Comparison of ENCODE assay signal across 15 cellular contexts in the genomic region with DNA sequence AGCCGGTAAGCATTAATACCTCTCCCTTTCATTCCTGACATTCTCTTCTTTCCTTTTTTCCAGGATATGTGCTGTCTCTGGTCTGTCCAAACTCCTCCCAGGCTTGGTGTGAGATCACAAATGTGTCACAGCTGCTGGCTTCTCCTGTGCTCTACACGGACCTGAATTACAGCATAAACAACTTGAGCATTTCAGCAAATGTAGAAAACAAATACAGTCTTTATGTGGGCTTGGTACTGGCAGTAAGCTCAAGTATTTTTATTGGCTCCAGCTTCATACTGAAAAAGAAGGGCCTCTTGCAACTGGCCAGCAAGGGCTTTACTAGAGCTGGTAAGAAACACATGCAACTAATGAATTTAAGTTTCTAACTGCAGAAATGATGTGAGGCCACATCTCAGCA. TPM values are rescaled to one million over a fixed set of nuclear protein-coding genes. Genes with fewer than 3 reads are reported as not detected.
A peak's percentile ranks its signal among the peaks of the same experiment; 100 is the strongest.
DNase-seq lines count a peak whose midpoint lies in the region; ATAC-seq and TF ChIP-seq lines count a peak whose summit lies in the region.
"Had no signal": no experiment of that assay in that cellular context is flagged by ENCODE, and none has a peak within 500 bp of the region (broad histone marks: within the 10 kb centered on the region; RNA-seq: fewer than 3 reads in every experiment).

No MANE protein-coding gene starts in this region.

- peaks cover 9% of the 10 kb centered on the region for H3K4me1 Mint-ChIP-seq in activated CD8-positive, alpha-beta memory T cell treated with anti-CD3 and anti-CD28 coated beads, Interleukin-2, amount 10 ng/mL, durations not matched to agents 7 days and 5 days

- intact Hi-C loops in mucosa of descending colon (cut with DNase I, micrococcal nuclease): no loop called here

- CTCF ChIA-PET in activated CD8-positive, alpha-beta memory T cell treated with anti-CD3 and anti-CD28 coated beads, Interleukin-2, amount 10 ng/mL, durations not matched to agents 7 days and 5 days (lab: Charles Lee): interaction anchor here (1.2 kb wide), 2 partner anchors 9 to 149 kb away, joined by 3 read pairs; no protein-coding TSS in a partner anchor

- H3K36me3 ChIP-seq in mucosa of descending colon (ENCODE audit: low read depth): no peaks in the 10 kb centered on the region
- peaks cover 3% of the 10 kb centered on the region; the same call in 1 of the 2 replicates for H3K36me3 ChIP-seq in H7 (replicated peaks; ENCODE audit: control insufficient read depth, insufficient read depth, low read length)
- H3K36me3 ChIP-seq: prostate gland, SJCRH30 had no signal

- no peaks in the 10 kb centered on the region for H3K36me3 Mint-ChIP-seq in activated CD8-positive, alpha-beta memory T cell treated with anti-CD3 and anti-CD28 coated beads, Interleukin-2, amount 10 ng/mL, durations not matched to agents 7 days and 5 days

- no peaks in the 10 kb centered on the region for H3K9me3 ChIP-seq in mucosa of descending colon
- H3K9me3 ChIP-seq: prostate gland, SJCRH30 had no signal

- no peak overlapping the region for H3K4me3 Mint-ChIP-seq in activated CD8-positive, alpha-beta memory T cell treated with anti-CD3 and anti-CD28 coated beads, Interleukin-2, amount 10 ng/mL, durations not matched to agents 7 days and 5 days
- H3K4me3 Mint-ChIP-seq: activated CD8-positive, alpha-beta T cell treated with anti-CD3 and anti-CD28 coated beads, Interleukin-2, amount 10 ng/mL, durations not matched to agents 7 days and 5 days; central memory CD8-positive, alpha-beta T cell had no signal

- no peaks in the 10 kb centered on the region for H3K27me3 ChIP-seq in H7 (ENCODE audit: control insufficient read depth, insufficient read depth, low read length)
- H3K27me3 ChIP-seq: SJCRH30 had no signal

- peaks cover 20% of the 10 kb centered on the region for H3K4me1 ChIP-seq in mucosa of descending colon (ENCODE audit: low read depth)
- H3K4me1 ChIP-seq: prostate gland, SJCRH30 had no signal

- H3K4me3 ChIP-seq in mucosa of descending colon (no peak overlapping the region), H7 (ENCODE audit: insufficient read depth, low read depth, low read length) (no peak overlapping the region)
- H3K4me3 ChIP-seq: prostate gland, SJCRH30 had no signal

- peak; percentile 10 for ATAC-seq in mucosa of descending colon
- no peak for ATAC-seq in activated CD8-positive, alpha-beta memory T cell treated with anti-CD3 and anti-CD28 coated beads, Interleukin-2, amount 10 ng/mL, durations not matched to agents 7 days and 5 days
- ATAC-seq: activated CD8-positive, alpha-beta T cell treated with anti-CD3 and anti-CD28 coated beads, Interleukin-2, amount 10 ng/mL, durations not matched to agents 7 days and 5 days had no signal

- H3K9me3 Mint-ChIP-seq in activated CD8-positive, alpha-beta memory T cell treated with anti-CD3 and anti-CD28 coated beads, Interleukin-2, amount 10 ng/mL, durations not matched to agents 7 days and 5 days (ENCODE audit: low read depth): no peaks in the 10 kb centered on the region
- H3K9me3 Mint-ChIP-seq: central memory CD8-positive, alpha-beta T cell had no signal

- H3K27ac Mint-ChIP-seq in activated CD8-positive, alpha-beta memory T cell treated with anti-CD3 and anti-CD28 coated beads, Interleukin-2, amount 10 ng/mL, durations not matched to agents 7 days and 5 days: no peak overlapping the region
- H3K27ac Mint-ChIP-seq: activated CD8-positive, alpha-beta T cell treated with anti-CD3 and anti-CD28 coated beads, Interleukin-2, amount 10 ng/mL, durations not matched to agents 7 days and 5 days had no signal

- peak; percentile 55 for DNase-seq in EL
- DNase-seq in NCI-H510A (lab: John Stamatoyannopoulos, UW): peak; percentile 44
- peak; percentile 55 for DNase-seq in dedifferentiated amniotic fluid mesenchymal stem cell (ENCODE audit: extremely low spot score)
- DNase-seq in mucosa of descending colon: no peak
- DNase-seq in activated CD8-positive, alpha-beta memory T cell treated with anti-CD3 and anti-CD28 coated beads, Interleukin-2, amount 10 ng/mL, durations not matched to agents 7 days and 5 days: no peak
- DNase-seq in hippocampal formation (lab: John Stamatoyannopoulos, UW): no peak
- DNase-seq in cerebellar cortex (ENCODE audit: low spot score): no peak
- DNase-seq in H7: no peak
- DNase-seq: activated CD8-positive, alpha-beta T cell treated with anti-CD3 and anti-CD28 coated beads, Interleukin-2, amount 10 ng/mL, durations not matched to agents 7 days and 5 days; activated gamma-delta T cell treated with Interleukin-2 at 50 U/mL for 16 hours; DND-41; NCI-H146 had no signal

- peaks cover 32% of the 10 kb centered on the region for H3K27me3 Mint-ChIP-seq in activated CD8-positive, alpha-beta memory T cell treated with anti-CD3 and anti-CD28 coated beads, Interleukin-2, amount 10 ng/mL, durations not matched to agents 7 days and 5 days

- no peak for TF ChIP-seq CTCF in mucosa of descending colon (IDR thresholded peaks at IDR 0.05)

RNA-seq across cellular contexts. Expression of a gene that starts 8.4 kb away (rescaled TPM):
- total RNA-seq in mucosa of descending colon: 10 to 100 TPM; 24.1 to 67.7 (median 51.0) TPM
- total RNA-seq in activated CD8-positive, alpha-beta memory T cell treated with anti-CD3 and anti-CD28 coated beads, Interleukin-2, amount 10 ng/mL, durations not matched to agents 7 days and 5 days: 1 to 10 TPM in 1 of 2 experiments, under 1 TPM in 1; 0.35 to 1.4 TPM
- 1.7 and 2.5 TPM in 2 replicates for total RNA-seq in H7 (2014; rRNA removed; shearing (Covaris generic))

RNA-seq across cellular contexts. Expression of a gene that starts 8.5 kb away (rescaled TPM):
- total RNA-seq in mucosa of descending colon: 10 to 100 TPM in 1 of 3 donors, 1 to 10 TPM in 2; 2.2 to 17.8 (median 5.4) TPM
- total RNA-seq in activated CD8-positive, alpha-beta memory T cell treated with anti-CD3 and anti-CD28 coated beads, Interleukin-2, amount 10 ng/mL, durations not matched to agents 7 days and 5 days: not detected
- total RNA-seq in H7 (2014; rRNA removed; shearing (Covaris generic)): 0.10 and 0.18 TPM in 2 replicates
- total RNA-seq: activated CD8-positive, alpha-beta T cell treated with anti-CD3 and anti-CD28 coated beads, Interleukin-2, amount 10 ng/mL, durations not matched to agents 7 days and 5 days; SJCRH30 had no signal

Comparison
In these comparisons a context has a peak if more than half of its experiments do, and no peak if none do; other contexts are left out.
1. DNase-seq: peak in EL (single experiment), NCI-H510A (single experiment) and dedifferentiated amniotic fluid mesenchymal stem cell (single experiment); none in mucosa of descending colon (0 of 3), activated CD8-positive, alpha-beta memory T cell treated with anti-CD3 and anti-CD28 coated beads, Interleukin-2, amount 10 ng/mL, durations not matched to agents 7 days and 5 days (single experiment), hippocampal formation (0 of 2), cerebellar cortex (single experiment) and H7 (single experiment).